Comparison of ENCODE assay signal across 23 cellular contexts in the genomic region with DNA sequence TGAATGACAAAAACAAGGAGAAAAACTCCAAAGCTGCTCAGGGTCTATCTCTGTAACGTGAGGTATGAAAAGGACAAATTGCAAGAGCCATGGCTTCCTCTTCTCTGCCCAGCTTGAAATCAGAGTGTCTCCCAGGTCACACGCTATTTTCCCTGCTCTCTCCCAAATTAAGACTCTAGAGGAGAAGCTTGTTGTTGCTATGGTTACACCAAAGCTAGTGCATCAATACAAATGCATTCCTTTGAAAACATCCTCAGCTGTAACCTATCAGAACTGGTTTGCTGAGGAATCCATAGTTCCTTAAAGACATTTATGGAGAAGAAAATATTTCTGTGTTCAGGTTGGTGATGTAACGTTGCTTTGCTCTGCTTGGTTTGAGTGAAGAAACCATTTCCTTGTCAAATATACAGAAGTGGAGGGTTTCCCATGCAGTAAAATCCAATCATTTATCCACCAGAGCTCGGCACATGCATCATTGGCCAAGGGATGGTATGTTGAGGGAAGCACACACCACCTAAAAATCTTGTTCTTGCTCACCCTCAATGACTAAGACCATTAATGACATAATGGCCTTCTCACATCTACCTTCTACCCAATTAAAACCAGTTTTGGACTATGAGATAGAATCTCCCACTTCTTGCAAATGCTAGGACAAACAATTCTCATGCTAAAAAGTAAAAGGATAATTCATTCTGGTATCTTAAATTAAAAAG.
DNase-seq lines count a peak whose midpoint lies in the region; ATAC-seq and TF ChIP-seq lines count a peak whose summit lies in the region.
"Had no signal": no experiment of that assay in that cellular context is flagged by ENCODE, and none has a peak within 500 bp of the region (broad histone marks: within the 10 kb centered on the region; RNA-seq: fewer than 3 reads in every experiment).

No MANE protein-coding gene starts in this region.

- H3K36me3 Mint-ChIP-seq in HFFc6 (ENCODE audit: low read depth) = no peaks in the 10 kb centered on the region
- no peaks in the 10 kb centered on the region for H3K36me3 Mint-ChIP-seq in stimulated activated naive B cell treated with anti-CD40 and anti-IgM and Interleukin-4, amounts not matched to agents 10 μg/mL and 1 μg/mL and 100 μg/mL, for 72 hours
- H3K36me3 Mint-ChIP-seq: T-cell had no signal

- peak; percentile 17 for DNase-seq in COR-L47 (lab: John Stamatoyannopoulos, UW)
- DNase-seq in HFFc6 = peak; percentile 15
- DNase-seq in choroid plexus epithelial cell (ENCODE audit: low read depth) = peak; percentile 31
- DNase-seq in NCI-H526 (lab: John Stamatoyannopoulos, UW) = no peak
- DNase-seq in stimulated activated naive B cell treated with anti-CD40 and anti-IgM and Interleukin-4, amounts not matched to agents 10 μg/mL and 1 μg/mL and 100 μg/mL, for 72 hours = no peak
- DNase-seq: activated CD4-positive, alpha-beta T cell treated with anti-CD3 and anti-CD28 coated beads for 36 hours; activated naive CD4-positive, alpha-beta T cell; activated T-cell treated with anti-CD3 and anti-CD28 coated beads, Interleukin-2, amount 50 U/mL, for 4 hours; body of pancreas; C1 segment of cervical spinal cord; effector CD8-positive, alpha-beta T cell; islet precursor cell; mucosa of descending colon; NCI-H1105 treated with DMSO at 0.1 percent for 48 hours; NCI-H510A treated with DMSO at 0.1 percent for 48 hours; stimulated activated CD4-positive, alpha-beta T cell treated with anti-CD3 and anti-CD28 coated beads, Interleukin-1b, Interleukin-23, amount 100 ng/mL, for 48 hours; T-cell had no signal

- no peaks in the 10 kb centered on the region for H3K9me3 ChIP-seq in mesodermal cell (ENCODE audit: control insufficient read depth, low read length)
- H3K9me3 ChIP-seq: body of pancreas, gastroesophageal sphincter, mucosa of descending colon, prostate gland, SJSA1 had no signal

- H3K9me3 Mint-ChIP-seq in HFFc6 = no peaks in the 10 kb centered on the region
- peaks cover 0 to 3% of the 10 kb centered on the region in 2 donors for H3K9me3 Mint-ChIP-seq in stimulated activated naive B cell treated with anti-CD40 and anti-IgM and Interleukin-4, amounts not matched to agents 10 μg/mL and 1 μg/mL and 100 μg/mL, for 72 hours

- H3K27ac ChIP-seq in mesodermal cell (ENCODE audit: low read depth, low read length, severe bottlenecking) = peak overlapping the region; percentile 20
- H3K27ac ChIP-seq: body of pancreas, gastroesophageal sphincter, prostate gland, SJSA1, skin epidermis had no signal

- WGBS in mesodermal cell (ENCODE audit: insufficient coverage in 2 of 2), 2 experiments = 60 to 86% methylated on average over 1 to 2 of the region's 4 CpGs

- TF ChIP-seq CTCF in HFFc6 (IDR thresholded peaks at IDR 0.05) (no peak), choroid plexus epithelial cell (conservative IDR thresholded peaks at IDR 0.05; ENCODE audit: low read depth, low read length) (no peak)

- H3K27ac Mint-ChIP-seq in HFFc6 = no peak overlapping the region
- H3K27ac Mint-ChIP-seq in stimulated activated naive B cell treated with anti-CD40 and anti-IgM and Interleukin-4, amounts not matched to agents 10 μg/mL and 1 μg/mL and 100 μg/mL, for 72 hours = no peak overlapping the region
- H3K27ac Mint-ChIP-seq: activated CD4-positive, alpha-beta T cell treated with anti-CD3 and anti-CD28 coated beads for 36 hours; T-cell had no signal

- H3K4me1 Mint-ChIP-seq in HFFc6 (ENCODE audit: low read depth) = peaks cover 17% of the 10 kb centered on the region
- H3K4me1 Mint-ChIP-seq in stimulated activated naive B cell treated with anti-CD40 and anti-IgM and Interleukin-4, amounts not matched to agents 10 μg/mL and 1 μg/mL and 100 μg/mL, for 72 hours = peaks cover 0 to 2% of the 10 kb centered on the region in 2 donors
- H3K4me1 Mint-ChIP-seq: activated CD4-positive, alpha-beta T cell treated with anti-CD3 and anti-CD28 coated beads for 36 hours; T-cell had no signal

- H3K4me3 Mint-ChIP-seq in HFFc6 = no peak overlapping the region
- no peak overlapping the region for H3K4me3 Mint-ChIP-seq in stimulated activated naive B cell treated with anti-CD40 and anti-IgM and Interleukin-4, amounts not matched to agents 10 μg/mL and 1 μg/mL and 100 μg/mL, for 72 hours
- H3K4me3 Mint-ChIP-seq: activated CD4-positive, alpha-beta T cell treated with anti-CD3 and anti-CD28 coated beads for 36 hours; activated T-cell treated with anti-CD3 and anti-CD28 coated beads, Interleukin-2, amount 50 U/mL, for 4 hours; T-cell had no signal

- H3K4me3 ChIP-seq in choroid plexus epithelial cell (ENCODE audit: low read depth, low read length) (no peak overlapping the region), mesodermal cell (ENCODE audit: extremely low read depth, insufficient read depth, low read length, poor library complexity, severe bottlenecking) (no peak overlapping the region)
- H3K4me3 ChIP-seq: body of pancreas, gastroesophageal sphincter, mucosa of descending colon, prostate gland, SJSA1, skin epidermis had no signal

- H3K4me1 ChIP-seq in mesodermal cell (ENCODE audit: control insufficient read depth, insufficient read depth, low read length, poor library complexity, severe bottlenecking) = peaks cover 3% of the 10 kb centered on the region
- H3K4me1 ChIP-seq: body of pancreas, gastroesophageal sphincter, prostate gland, SJSA1 had no signal

- ATAC-seq in stimulated activated naive B cell treated with anti-CD40 and anti-IgM and Interleukin-4, amounts not matched to agents 10 μg/mL and 1 μg/mL and 100 μg/mL, for 72 hours (replicated peaks) = no peak
- ATAC-seq in HG03571 (IDR thresholded peaks at IDR 0.05; ENCODE audit: unreplicated experiment) = no peak
- ATAC-seq: activated CD4-positive, alpha-beta T cell treated with anti-CD3 and anti-CD28 coated beads for 36 hours; activated T-cell treated with anti-CD3 and anti-CD28 coated beads, Interleukin-2, amount 50 U/mL, for 4 hours; gastroesophageal sphincter; T-cell had no signal

- no peaks in the 10 kb centered on the region; the same call in 1 of the 2 replicates for H3K27me3 Mint-ChIP-seq in HFFc6 (ENCODE audit: insufficient read depth)
- no peaks in the 10 kb centered on the region for H3K27me3 Mint-ChIP-seq in stimulated activated naive B cell treated with anti-CD40 and anti-IgM and Interleukin-4, amounts not matched to agents 10 μg/mL and 1 μg/mL and 100 μg/mL, for 72 hours
- H3K27me3 Mint-ChIP-seq: activated CD4-positive, alpha-beta T cell treated with anti-CD3 and anti-CD28 coated beads for 36 hours; T-cell had no signal

- H3K36me3 ChIP-seq in mesodermal cell (ENCODE audit: control insufficient read depth, insufficient read depth, low read length) = no peaks in the 10 kb centered on the region
- H3K36me3 ChIP-seq: gastroesophageal sphincter, prostate gland, SJSA1 had no signal

Comparison
In these comparisons a context has a peak if more than half of its experiments do, and no peak if none do; other contexts are left out.
1. DNase-seq: peak in COR-L47 (single experiment), HFFc6 (single experiment) and choroid plexus epithelial cell (single experiment); none in NCI-H526 (0 of 2) and stimulated activated naive B cell treated with anti-CD40 and anti-IgM and Interleukin-4, amounts not matched to agents 10 μg/mL and 1 μg/mL and 100 μg/mL, for 72 hours (single experiment).